ENCODE assay signal across 11 cellular contexts in the genomic region with DNA sequence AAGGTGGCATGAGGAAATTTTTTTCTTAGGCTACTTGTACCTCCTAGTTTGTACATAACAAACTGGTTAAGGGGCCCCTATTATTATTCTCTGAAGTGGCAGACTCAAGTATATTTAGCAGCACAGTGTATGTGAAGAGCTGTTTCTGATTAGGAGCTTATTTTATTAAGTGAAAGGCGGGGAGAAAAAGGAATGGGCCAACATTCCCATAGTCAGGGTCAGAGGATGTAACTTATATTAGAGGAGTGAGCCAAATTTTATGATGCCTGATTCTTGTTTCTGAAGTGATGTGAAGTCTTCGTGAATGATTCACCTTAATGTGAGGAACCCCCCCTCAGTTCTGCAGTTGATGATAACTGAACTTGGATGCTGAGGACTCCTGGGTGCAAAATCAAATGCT. TPM values are rescaled to one million over a fixed set of nuclear protein-coding genes. Genes with fewer than 3 reads are reported as not detected.
A peak's percentile ranks its signal among the peaks of the same experiment; 100 is the strongest.
DNase-seq lines count a peak whose midpoint lies in the region; ATAC-seq and TF ChIP-seq lines count a peak whose summit lies in the region.
"Had no signal": no experiment of that assay in that cellular context is flagged by ENCODE, and none has a peak within 500 bp of the region (broad histone marks: within the 10 kb centered on the region; RNA-seq: fewer than 3 reads in every experiment).

No MANE protein-coding gene starts in this region.

- H3K4me3 Mint-ChIP-seq in CD4-positive, alpha-beta T cell = peak overlapping the region; percentile 90
- H3K4me3 Mint-ChIP-seq in nephron progenitor cell = peak overlapping the region; percentile 90

- H3K36me3 Mint-ChIP-seq in CD4-positive, alpha-beta T cell (ENCODE audit: low read depth) = peaks cover 69% of the 10 kb centered on the region
- H3K36me3 Mint-ChIP-seq in nephron progenitor cell (ENCODE audit: low read depth) = peaks cover 17% of the 10 kb centered on the region

- no peaks in the 10 kb centered on the region for H3K27me3 ChIP-seq in CD4-positive, alpha-beta T cell (ENCODE audit: control insufficient read depth, insufficient read depth, low read length)
- H3K27me3 ChIP-seq in Karpas-422 (ENCODE audit: low read length) (no peaks in the 10 kb centered on the region), duodenal mucosa (ENCODE audit: control insufficient read depth in 1 of 2, insufficient read depth in 2 of 2, low read length in 2 of 2) (no peaks in the 10 kb centered on the region), brain microvascular endothelial cell (replicated peaks) (no peaks in the 10 kb centered on the region), BE2C (peaks cover 17% of the 10 kb centered on the region)

- DNase-seq in CD4-positive, alpha-beta T cell = no peak
- DNase-seq in Karpas-422 = no peak
- no peak for DNase-seq in nephron progenitor cell
- DNase-seq in brain microvascular endothelial cell = no peak
- DNase-seq in BE2C = no peak
- DNase-seq in GM10248 (ENCODE audit: extremely low spot score) = no peak
- DNase-seq: foreskin melanocyte, NCI-H1092, NCI-H82 had no signal

- no peaks in the 10 kb centered on the region for H3K27me3 Mint-ChIP-seq in CD4-positive, alpha-beta T cell
- peaks cover 11% of the 10 kb centered on the region for H3K27me3 Mint-ChIP-seq in nephron progenitor cell (ENCODE audit: low read depth, poor library complexity)

- in situ Hi-C loops in brain microvascular endothelial cell (cut with HindIII; ENCODE audit: low pct_ligation_motif_present, low sequenced_read_pairs) = no loop called here

- no peak for ATAC-seq in CD4-positive, alpha-beta T cell (ENCODE audit: poor library complexity)
- no peak for ATAC-seq in HG03097 (IDR thresholded peaks at IDR 0.05; ENCODE audit: low FRiP score, unreplicated experiment)

- H3K9ac ChIP-seq in Karpas-422 (ENCODE audit: low read length) = peak overlapping the region; percentile 88
- H3K9ac ChIP-seq in duodenal mucosa (ENCODE audit: low read depth in 1 of 2, low read length in 2 of 2) = peak overlapping the region in 1 of 2 donors; percentile 21

- no peaks in the 10 kb centered on the region for H3K9me3 ChIP-seq in CD4-positive, alpha-beta T cell (ENCODE audit: control insufficient read depth, low read length)
- H3K9me3 ChIP-seq in Karpas-422 (ENCODE audit: low read length) (no peaks in the 10 kb centered on the region), duodenal mucosa (ENCODE audit: control insufficient read depth in 1 of 2, low read length in 2 of 2) (no peaks in the 10 kb centered on the region), BE2C (no peaks in the 10 kb centered on the region)

- POLR2A ChIA-PET in CD4-positive, alpha-beta T cell (lab: Charles Lee) = interaction anchor here (0.6 to 6.0 kb wide), 25 partner anchors 9 to 893 kb away, joined by 3 to 157 read pairs (median 6); a partner anchor contains a TSS
- POLR2A ChIA-PET in GM10248 (lab: Yijun Ruan, JAX) = no interaction called here

- peak overlapping the region; percentile 97 for H3K27ac Mint-ChIP-seq in CD4-positive, alpha-beta T cell
- H3K27ac Mint-ChIP-seq in nephron progenitor cell = no peak overlapping the region

- peaks cover 64% of the 10 kb centered on the region for H3K4me1 ChIP-seq in Karpas-422 (ENCODE audit: low read length)
- peaks cover 9 to 26% of the 10 kb centered on the region in 2 donors for H3K4me1 ChIP-seq in duodenal mucosa (ENCODE audit: control insufficient read depth in 1 of 2, insufficient read depth in 2 of 2, low read length in 2 of 2)
- H3K4me1 ChIP-seq in BE2C = no peaks in the 10 kb centered on the region

- intact Hi-C loops in CD4-positive, alpha-beta T cell (cut with DNase I, micrococcal nuclease) = loop anchor here (1.0 to 10.0 kb wide), 3 partner anchors 8 to 153 kb away; a partner anchor contains a TSS

- H3K4me3 ChIP-seq in Karpas-422 (ENCODE audit: low read length) (peak overlapping the region; percentile 87), duodenal mucosa (ENCODE audit: low read depth in 1 of 2, low read length in 2 of 2) (peak overlapping the region; percentile 92 to 93), brain microvascular endothelial cell (ENCODE audit: low read depth, low read length) (no peak overlapping the region), BE2C (ENCODE audit: low read depth, low read length) (no peak overlapping the region)

- peak overlapping the region; percentile 94 for H3K27ac ChIP-seq in CD4-positive, alpha-beta T cell (ENCODE audit: low read depth, low read length)
- H3K27ac ChIP-seq in Karpas-422 (ENCODE audit: low read length) (peak overlapping the region; percentile 61), duodenal mucosa (ENCODE audit: low read depth, low read length) (no peak overlapping the region), brain microvascular endothelial cell (no peak overlapping the region)

- peaks cover 73% of the 10 kb centered on the region for H3K4me1 Mint-ChIP-seq in CD4-positive, alpha-beta T cell (ENCODE audit: low read depth)
- peaks cover 23% of the 10 kb centered on the region for H3K4me1 Mint-ChIP-seq in nephron progenitor cell

- CTCF ChIA-PET in CD4-positive, alpha-beta T cell (lab: Charles Lee) = interaction anchor here (0.8 to 4.4 kb wide), 12 partner anchors 12 to 232 kb away, joined by 3 to 16 read pairs (median 4); no protein-coding TSS in a partner anchor
- CTCF ChIA-PET in GM10248 (lab: Yijun Ruan, JAX) = interaction anchor here (0.7 to 2.2 kb wide), 11 partner anchors 9 to 232 kb away, joined by 3 to 7 read pairs (median 4); no protein-coding TSS in a partner anchor

- no peak overlapping the region for H2AFZ ChIP-seq in Karpas-422 (ENCODE audit: low read length)

- H3K9me2 ChIP-seq in Karpas-422 (replicated peaks; ENCODE audit: insufficient read depth, low read length) = no peaks in the 10 kb centered on the region

- no peak for TF ChIP-seq CTCF in CD4-positive, alpha-beta T cell (IDR thresholded peaks at IDR 0.05)
- no peak for TF ChIP-seq CTCF in nephron progenitor cell (IDR thresholded peaks at IDR 0.05)
- TF ChIP-seq CTCF in brain microvascular endothelial cell (IDR thresholded peaks at IDR 0.05; ENCODE audit: low read depth, low read length, missing control alignments) = no peak
- TF ChIP-seq CTCF in BE2C (IDR thresholded peaks at IDR 0.05; ENCODE audit: low read depth, low read length) = no peak
- no peak for TF ChIP-seq CTCF in GM10248 (IDR thresholded peaks at IDR 0.05; ENCODE audit: control extremely low read depth, extremely low read depth, low read depth, missing control alignments)

- peaks cover 69% of the 10 kb centered on the region for H3K79me2 ChIP-seq in Karpas-422 (ENCODE audit: low read length)

- no peaks in the 10 kb centered on the region; the same call in 1 of the 2 replicates for H4K20me1 ChIP-seq in Karpas-422 (ENCODE audit: insufficient read depth, low read depth, low read length)

- peak overlapping the region; percentile 77 for H3K4me2 ChIP-seq in Karpas-422 (ENCODE audit: low read depth, low read length, poor library complexity, severe bottlenecking)

- H3K9me3 Mint-ChIP-seq in CD4-positive, alpha-beta T cell = no peaks in the 10 kb centered on the region
- H3K9me3 Mint-ChIP-seq in nephron progenitor cell = no peaks in the 10 kb centered on the region

- peaks cover 12% of the 10 kb centered on the region for H3K36me3 ChIP-seq in Karpas-422 (ENCODE audit: insufficient read depth, low read length)
- no peaks in the 10 kb centered on the region for H3K36me3 ChIP-seq in duodenal mucosa (ENCODE audit: control insufficient read depth in 1 of 2, insufficient read depth in 2 of 2, low read length in 2 of 2)
- no peaks in the 10 kb centered on the region for H3K36me3 ChIP-seq in brain microvascular endothelial cell (replicated peaks)
- H3K36me3 ChIP-seq in BE2C = no peaks in the 10 kb centered on the region

RNA-seq across cellular contexts. Expression of a gene that starts 2.8 kb away (rescaled TPM):
- 100 to 1,000 TPM; 203 to 207 TPM for total RNA-seq in CD4-positive, alpha-beta T cell
- total RNA-seq in Karpas-422 (2014; rRNA removed; shearing (Covaris generic); ENCODE audit: low replicate concordance) = 68.8 and 90.8 TPM in 2 replicates
- not detected for polyA plus RNA-seq in BE2C (2012; ENCODE audit: insufficient read depth, insufficient read length, low read depth)

Comparison
In these comparisons a context has a peak if more than half of its experiments do, and no peak if none do; other contexts are left out.
1. H3K27ac ChIP-seq: peak in CD4-positive, alpha-beta T cell (single experiment) and Karpas-422 (single experiment); none in duodenal mucosa (single experiment) and brain microvascular endothelial cell (single experiment).
2. H3K4me3 ChIP-seq: peak in Karpas-422 (single experiment) and duodenal mucosa (2 of 2); none in brain microvascular endothelial cell (single experiment) and BE2C (single experiment).